Comparison of ENCODE assay signal across 8 cellular contexts in genomic region chr7:141551080-141551772, GRCh38. TPM values are rescaled to one million over a fixed set of nuclear protein-coding genes. Genes with fewer than 3 reads are reported as not detected.
DNase-seq lines count a peak whose midpoint lies in the region; ATAC-seq and TF ChIP-seq lines count a peak whose summit lies in the region.

AGK (plus strand) TSS chr7:141551410; CDS start chr7:141555467, 4,057 bp downstream.

- CTCF ChIA-PET in activated CD8-positive, alpha-beta T cell treated with anti-CD3 and anti-CD28 coated beads for 36 hours (lab: Charles Lee), result interaction anchor here (0.6 to 5.5 kb wide), 3 partner anchors 17 to 104 kb away, joined by 4 to 33 read pairs (median 4); no protein-coding TSS in a partner anchor

- peak; percentile 90 for ATAC-seq in GM19351 (IDR thresholded peaks at IDR 0.05; ENCODE audit: unreplicated experiment)
- ATAC-seq in HG03469 (IDR thresholded peaks at IDR 0.05; ENCODE audit: unreplicated experiment), result peak; percentile 77
- ATAC-seq in activated CD8-positive, alpha-beta T cell treated with anti-CD3 and anti-CD28 coated beads for 36 hours, result peak; percentile 95
- peak; percentile 93 for ATAC-seq in lung (ENCODE audit: insufficient read depth, low FRiP score)

- H3K4me1 ChIP-seq in ectodermal cell (ENCODE audit: control insufficient read depth, insufficient read depth, low read length) (no peaks in the 10 kb centered on the region), lung (ENCODE audit: control insufficient read depth in 2 of 2, insufficient read depth in 2 of 2, low read length in 2 of 2) (peaks cover 0 to 3% of the 10 kb centered on the region in 2 donors)

- no peak for TF ChIP-seq CTCF in activated CD8-positive, alpha-beta T cell treated with anti-CD3 and anti-CD28 coated beads for 36 hours (IDR thresholded peaks at IDR 0.05)
- no peak for TF ChIP-seq CTCF in lung (IDR thresholded peaks at IDR 0.05; ENCODE audit: control extremely low read depth, extremely low read depth)

- POLR2A ChIA-PET in activated CD8-positive, alpha-beta T cell treated with anti-CD3 and anti-CD28 coated beads for 36 hours (lab: Charles Lee), result interaction anchor here (0.9 to 2.0 kb wide), 8 partner anchors 7 to 92 kb away, joined by 3 to 15 read pairs (median 3); no protein-coding TSS in a partner anchor

- intact Hi-C loops in activated CD8-positive, alpha-beta T cell treated with anti-CD3 and anti-CD28 coated beads for 36 hours (cut with micrococcal nuclease), result no loop called here

- H3K36me3 ChIP-seq in ectodermal cell (ENCODE audit: control insufficient read depth, insufficient read depth, low read length) (no peaks in the 10 kb centered on the region), lung (ENCODE audit: control insufficient read depth in 2 of 2, insufficient read depth in 2 of 2, low read length in 2 of 2) (peaks cover 3% of the 10 kb centered on the region in 2 donors)

- H3K9me3 ChIP-seq in ectodermal cell (ENCODE audit: control insufficient read depth, low read length) (no peaks in the 10 kb centered on the region), lung (ENCODE audit: control insufficient read depth in 2 of 2, insufficient read depth in 1 of 2, low read length in 1 of 2) (no peaks in the 10 kb centered on the region)

- H3K9me3 Mint-ChIP-seq in activated CD8-positive, alpha-beta T cell treated with anti-CD3 and anti-CD28 coated beads for 36 hours, result no peaks in the 10 kb centered on the region

- DNase-seq in CD1c-positive myeloid dendritic cell (ENCODE audit: extremely low spot score), result peak; percentile 79
- peak; percentile 80 for DNase-seq in NCI-H774 (lab: John Stamatoyannopoulos, UW)
- peak; percentile 78 for DNase-seq in activated CD8-positive, alpha-beta T cell treated with anti-CD3 and anti-CD28 coated beads for 36 hours
- peak; percentile 71 for DNase-seq in lung (ENCODE audit: low spot score)
- DNase-seq in stimulated activated CD4-positive, alpha-beta T cell treated with anti-CD3 and anti-CD28 coated beads, TNF-alpha, amount 100 ng/mL, for 4 hours (ENCODE audit: low read depth in 3 of 3), result peak; percentile 56 to 64 (median 58)

- H3K4me3 Mint-ChIP-seq in activated CD8-positive, alpha-beta T cell treated with anti-CD3 and anti-CD28 coated beads for 36 hours, result peak within 1 kb of the TSS; percentile 85

- peaks cover 37% of the 10 kb centered on the region for H3K4me1 Mint-ChIP-seq in activated CD8-positive, alpha-beta T cell treated with anti-CD3 and anti-CD28 coated beads for 36 hours (ENCODE audit: low read depth)

- H3K27me3 Mint-ChIP-seq in activated CD8-positive, alpha-beta T cell treated with anti-CD3 and anti-CD28 coated beads for 36 hours, result no peaks in the 10 kb centered on the region

- 1% methylated on average over 66 of the region's 66 CpGs for WGBS in ectodermal cell, 2 experiments
- 1% methylated on average over 53 to 66 of the region's 66 CpGs for WGBS in lung, 2 donors

- peak within 1 kb of the TSS; percentile 64 for H3K4me3 ChIP-seq in ectodermal cell (ENCODE audit: insufficient read depth, low read depth, low read length)
- H3K4me3 ChIP-seq in lung, result peak within 1 kb of the TSS; percentile 92

- H3K36me3 Mint-ChIP-seq in activated CD8-positive, alpha-beta T cell treated with anti-CD3 and anti-CD28 coated beads for 36 hours (ENCODE audit: low read depth), result peaks cover 42% of the 10 kb centered on the region

- H3K27me3 ChIP-seq in ectodermal cell (ENCODE audit: control insufficient read depth, insufficient read depth, low read length, poor library complexity, severe bottlenecking), result no peaks in the 10 kb centered on the region
- no peaks in the 10 kb centered on the region for H3K27me3 ChIP-seq in lung (ENCODE audit: control insufficient read depth, insufficient read depth)

- H3K27ac ChIP-seq in ectodermal cell (ENCODE audit: insufficient read depth, low read depth, low read length, poor library complexity, severe bottlenecking), result no peak within 1 kb of the TSS
- H3K27ac ChIP-seq in lung (ENCODE audit: low read depth in 1 of 2, low read length in 1 of 2), result peak within 1 kb of the TSS in 1 of 2 donors; percentile 74

- H3K27ac Mint-ChIP-seq in activated CD8-positive, alpha-beta T cell treated with anti-CD3 and anti-CD28 coated beads for 36 hours, result peak within 1 kb of the TSS; percentile 91

RNA-seq across cellular contexts. Expression of gene AGK, which starts in this region (rescaled TPM):
- 10 to 100 TPM; 70.1 to 73.7 TPM for total RNA-seq in activated CD8-positive, alpha-beta T cell treated with anti-CD3 and anti-CD28 coated beads for 36 hours
- 32.1 TPM for polyA plus RNA-seq in ectodermal cell (2013, experiment 1 of 4)
- polyA plus RNA-seq in ectodermal cell (2013, experiment 2 of 4), result 34.9 TPM
- polyA plus RNA-seq in ectodermal cell (2013, experiment 3 of 4), result 25.8 TPM
- polyA plus RNA-seq in ectodermal cell (2013, experiment 4 of 4), result 29.3 TPM
- total RNA-seq in lung, result 10 to 100 TPM; 24.3 to 39.1 TPM
- 10 to 100 TPM; 13.7 to 17.6 TPM for polyA plus RNA-seq in lung
